Comparison of ENCODE assay signal across 29 cellular contexts in genomic region chr19:54279441-54279962, GRCh38. TPM values are rescaled to one million over a fixed set of nuclear protein-coding genes. Genes with fewer than 3 reads are reported as not detected.
"Had no signal": no experiment of that assay in that cellular context is flagged by ENCODE, and none has a peak within 500 bp of the region (broad histone marks: within the 10 kb centered on the region; RNA-seq: fewer than 3 reads in every experiment).

No MANE protein-coding gene starts in this region.

- FAIRE-seq: colon had no signal

- DNase-seq: activated B cell treated with CpG ODN at 0.5 μM for 24 hours; activated CD4-positive, alpha-beta T cell treated with anti-CD3 and anti-CD28 coated beads, Interleukin-2, amount 50 U/mL, for 1 hour; activated CD8-positive, alpha-beta T cell treated with anti-CD3 and anti-CD28 coated beads, Interleukin-2, amount 10 ng/mL, durations not matched to agents 7 days and 5 days; activated effector memory CD4-positive, alpha-beta T cell treated with anti-CD3 and anti-CD28 coated beads, Interleukin-2, amount 50 U/mL, for 16 hours; activated naive CD4-positive, alpha-beta T cell treated with anti-CD3 and anti-CD28 coated beads for 36 hours; activated naive CD8-positive, alpha-beta T cell treated with anti-CD3 and anti-CD28 coated beads for 36 hours; aorta; body of pancreas; dorsolateral prefrontal cortex; effector memory CD4-positive, alpha-beta T cell; erythroblast; foreskin fibroblast; heart right ventricle; mesendoderm; naive B cell; nucleus accumbens; stimulated activated CD4-positive, alpha-beta T cell treated with anti-CD3 and anti-CD28 coated beads, Interleukin-2, amount 100 ng/mL, for 48 hours; stimulated activated naive CD8-positive, alpha-beta T cell treated with anti-CD3 and anti-CD28 coated beads, Interleukin-15, Interleukin-2, amounts not matched to agents 100 U/mL and 50 U/mL, for 24 hours; T-helper 1 cell had no signal

- H3K4me1 ChIP-seq: adrenal gland, body of pancreas, right atrium auricular region had no signal

- H3K36me3 ChIP-seq: adrenal gland, right atrium auricular region had no signal

- H3K27me3 ChIP-seq: right atrium auricular region had no signal

- H3K9me3 ChIP-seq: adrenal gland, body of pancreas, heart right ventricle, right atrium auricular region had no signal

- H3K36me3 Mint-ChIP-seq: activated naive CD8-positive, alpha-beta T cell treated with anti-CD3 and anti-CD28 coated beads for 36 hours; naive B cell; type B pancreatic cell had no signal

- H3K4me3 ChIP-seq: body of pancreas, lung had no signal

- H3K4me3 Mint-ChIP-seq: activated CD8-positive, alpha-beta T cell treated with anti-CD3 and anti-CD28 coated beads, Interleukin-2, amount 10 ng/mL, durations not matched to agents 7 days and 5 days; activated naive CD4-positive, alpha-beta T cell treated with anti-CD3 and anti-CD28 coated beads for 36 hours; activated naive CD8-positive, alpha-beta T cell treated with anti-CD3 and anti-CD28 coated beads for 36 hours; activated T-helper 1 cell treated with anti-CD3 and anti-CD28 coated beads, Interleukin-12 subunit alpha, Interleukin-12 subunit beta, Interleukin-2, Interleukin-4 antibody, amounts not matched to agents 30 ng/mL and 10 ng/mL and 1 ng/mL, durations not matched to agents 14 hours and 24 hours and 36 hours; T-helper 2 cell treated with Interferon-gamma antibody and Interleukin-4, amounts not matched to agents 5 μg/mL and 100 μg/mL, for 36 hours; type B pancreatic cell had no signal

- H3K27ac ChIP-seq: right atrium auricular region had no signal

- ATAC-seq: activated CD8-positive, alpha-beta T cell treated with anti-CD3 and anti-CD28 coated beads, Interleukin-2, amount 10 ng/mL, durations not matched to agents 7 days and 5 days; body of pancreas; stimulated activated naive CD8-positive, alpha-beta T cell treated with anti-CD3 and anti-CD28 coated beads, Interleukin-15, Interleukin-2, amounts not matched to agents 100 U/mL and 50 U/mL, for 24 hours had no signal

- H3K27ac Mint-ChIP-seq: activated CD8-positive, alpha-beta T cell treated with anti-CD3 and anti-CD28 coated beads, Interleukin-2, amount 10 ng/mL, durations not matched to agents 7 days and 5 days; activated naive CD4-positive, alpha-beta T cell treated with anti-CD3 and anti-CD28 coated beads for 36 hours; activated naive CD8-positive, alpha-beta T cell treated with anti-CD3 and anti-CD28 coated beads for 36 hours; activated T-helper 1 cell treated with anti-CD3 and anti-CD28 coated beads, Interleukin-12 subunit alpha, Interleukin-12 subunit beta, Interleukin-2, Interleukin-4 antibody, amounts not matched to agents 30 ng/mL and 10 ng/mL and 1 ng/mL, durations not matched to agents 14 hours and 24 hours and 36 hours; T-helper 2 cell treated with Interferon-gamma antibody and Interleukin-4, amounts not matched to agents 5 μg/mL and 100 μg/mL, for 36 hours; type B pancreatic cell had no signal

- H3K9me3 Mint-ChIP-seq: activated B cell treated with CpG ODN at 0.5 μM for 24 hours; activated naive CD4-positive, alpha-beta T cell treated with anti-CD3 and anti-CD28 coated beads for 36 hours; activated naive CD8-positive, alpha-beta T cell treated with anti-CD3 and anti-CD28 coated beads for 36 hours; activated T-helper 1 cell treated with anti-CD3 and anti-CD28 coated beads, Interleukin-12 subunit alpha, Interleukin-12 subunit beta, Interleukin-2, Interleukin-4 antibody, amounts not matched to agents 30 ng/mL and 10 ng/mL and 1 ng/mL, durations not matched to agents 14 hours and 24 hours and 36 hours; T-helper 2 cell treated with Interferon-gamma antibody and Interleukin-4, amounts not matched to agents 5 μg/mL and 100 μg/mL, for 36 hours; type B pancreatic cell had no signal

RNA-seq across cellular contexts. Expression of gene LILRB2, which starts 1.4 kb away (rescaled TPM):
- total RNA-seq: activated CD8-positive, alpha-beta T cell treated with anti-CD3 and anti-CD28 coated beads, Interleukin-2, amount 10 ng/mL, durations not matched to agents 7 days and 5 days; activated naive CD4-positive, alpha-beta T cell treated with anti-CD3 and anti-CD28 coated beads for 36 hours; activated naive CD8-positive, alpha-beta T cell treated with anti-CD3 and anti-CD28 coated beads for 36 hours; activated T-helper 1 cell treated with anti-CD3 and anti-CD28 coated beads, Interleukin-12 subunit alpha, Interleukin-12 subunit beta, Interleukin-2, Interleukin-4 antibody, amounts not matched to agents 30 ng/mL and 10 ng/mL and 1 ng/mL, durations not matched to agents 14 hours and 24 hours and 36 hours; glomerular endothelial cell; kidney epithelial cell; pulmonary artery endothelial cell had no signal

RNA-seq across cellular contexts. Expression of gene LILRB5, which starts 22.4 kb away (rescaled TPM):
- total RNA-seq: activated CD8-positive, alpha-beta T cell treated with anti-CD3 and anti-CD28 coated beads, Interleukin-2, amount 10 ng/mL, durations not matched to agents 7 days and 5 days; activated naive CD4-positive, alpha-beta T cell treated with anti-CD3 and anti-CD28 coated beads for 36 hours; activated naive CD8-positive, alpha-beta T cell treated with anti-CD3 and anti-CD28 coated beads for 36 hours; activated T-helper 1 cell treated with anti-CD3 and anti-CD28 coated beads, Interleukin-12 subunit alpha, Interleukin-12 subunit beta, Interleukin-2, Interleukin-4 antibody, amounts not matched to agents 30 ng/mL and 10 ng/mL and 1 ng/mL, durations not matched to agents 14 hours and 24 hours and 36 hours; glomerular endothelial cell; pulmonary artery endothelial cell had no signal

RNA-seq across cellular contexts. Expression of gene LILRA5, which starts 33.5 kb away (rescaled TPM):
- total RNA-seq: activated CD8-positive, alpha-beta T cell treated with anti-CD3 and anti-CD28 coated beads, Interleukin-2, amount 10 ng/mL, durations not matched to agents 7 days and 5 days; activated naive CD4-positive, alpha-beta T cell treated with anti-CD3 and anti-CD28 coated beads for 36 hours; activated naive CD8-positive, alpha-beta T cell treated with anti-CD3 and anti-CD28 coated beads for 36 hours; activated T-helper 1 cell treated with anti-CD3 and anti-CD28 coated beads, Interleukin-12 subunit alpha, Interleukin-12 subunit beta, Interleukin-2, Interleukin-4 antibody, amounts not matched to agents 30 ng/mL and 10 ng/mL and 1 ng/mL, durations not matched to agents 14 hours and 24 hours and 36 hours; glomerular endothelial cell; pulmonary artery endothelial cell had no signal

RNA-seq across cellular contexts. Expression of gene LILRA6, which starts 36.9 kb away (rescaled TPM):
- total RNA-seq: activated B cell treated with CpG ODN at 0.5 μM for 24 hours; activated naive CD4-positive, alpha-beta T cell treated with anti-CD3 and anti-CD28 coated beads for 36 hours; activated naive CD8-positive, alpha-beta T cell treated with anti-CD3 and anti-CD28 coated beads for 36 hours; body of pancreas; glomerular endothelial cell; kidney epithelial cell; pulmonary artery endothelial cell had no signal

RNA-seq across cellular contexts. Expression of gene LILRB3, which starts 56.7 kb away (rescaled TPM):
- total RNA-seq: activated naive CD4-positive, alpha-beta T cell treated with anti-CD3 and anti-CD28 coated beads for 36 hours; activated naive CD8-positive, alpha-beta T cell treated with anti-CD3 and anti-CD28 coated beads for 36 hours; glomerular endothelial cell; pulmonary artery endothelial cell had no signal
